In the genomic region with DNA sequence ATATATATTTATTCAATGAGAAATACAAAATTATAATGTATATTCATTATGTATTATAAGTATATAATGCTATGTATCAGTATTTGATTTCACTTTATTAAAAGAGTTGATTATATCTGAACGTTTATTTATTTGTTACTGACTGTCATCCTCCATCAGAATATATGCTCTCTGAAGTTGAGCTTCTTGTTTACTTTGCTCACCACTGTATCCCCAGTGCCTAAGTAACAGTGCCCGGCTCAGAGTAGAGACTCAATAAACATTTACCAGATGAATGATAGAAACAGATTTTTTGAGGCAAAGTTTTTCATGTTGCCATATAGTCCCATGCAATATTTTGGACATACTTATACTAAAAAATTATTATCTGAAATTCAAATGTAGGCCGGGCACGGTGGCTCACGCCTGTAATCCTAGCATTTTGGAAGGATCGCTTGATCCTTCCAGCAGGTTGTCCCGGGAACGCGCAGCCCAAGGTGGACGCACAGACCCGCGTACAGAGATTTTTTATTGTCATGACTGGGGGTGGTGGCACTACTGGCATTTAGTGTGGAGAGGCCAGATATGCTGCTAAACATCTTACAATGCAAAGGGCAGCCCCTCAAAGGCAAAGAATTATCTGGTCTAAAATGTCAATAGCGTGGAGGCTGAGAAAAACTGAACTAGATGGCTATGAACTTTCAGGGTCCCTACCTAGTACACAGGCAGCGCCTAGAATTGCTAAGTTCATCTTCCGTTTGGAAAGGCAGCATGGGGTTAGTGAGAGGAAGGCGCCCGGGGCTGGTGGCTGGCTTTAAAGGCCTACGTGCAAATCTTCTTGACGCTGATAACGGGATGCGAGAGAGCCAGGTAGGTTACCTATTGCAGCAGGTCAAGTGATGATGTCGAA, we compare ENCODE assay signal across 8 cellular contexts. TPM values are rescaled to one million over a fixed set of nuclear protein-coding genes. Genes with fewer than 3 reads are reported as not detected.
DNase-seq lines count a peak whose midpoint lies in the region; ATAC-seq and TF ChIP-seq lines count a peak whose summit lies in the region.

No MANE protein-coding gene starts in this region.

- H3K4me1 ChIP-seq in OCI-LY1 (ENCODE audit: insufficient read depth, low read length, severe bottlenecking): peaks cover 29% of the 10 kb centered on the region

- no peaks in the 10 kb centered on the region for H3K27me3 Mint-ChIP-seq in HFFc6 (ENCODE audit: insufficient read depth)

- H3K36me3 ChIP-seq in OCI-LY1 (ENCODE audit: insufficient read depth, low read length): no peaks in the 10 kb centered on the region

- TF ChIP-seq CTCF in HFFc6 (IDR thresholded peaks at IDR 0.05): no peak
- TF ChIP-seq CTCF in OCI-LY1 (IDR thresholded peaks at IDR 0.05; ENCODE audit: low read length): no peak
- no peak for TF ChIP-seq CTCF in epithelial cell of proximal tubule (conservative IDR thresholded peaks at IDR 0.05; ENCODE audit: low read depth, low read length)
- no peak for TF ChIP-seq CTCF in omental fat pad (IDR thresholded peaks at IDR 0.05)

- ATAC-seq in omental fat pad (ENCODE audit: low FRiP score): peak; percentile 17

- no peaks in the 10 kb centered on the region for H3F3A ChIP-seq in OCI-LY1 (ENCODE audit: insufficient read depth, low read length)

- peaks cover 38% of the 10 kb centered on the region for H3K79me2 ChIP-seq in OCI-LY1 (ENCODE audit: insufficient read depth, low read length)

- peak overlapping the region; percentile 24 for H3K27ac ChIP-seq in OCI-LY1 (ENCODE audit: low read depth, low read length, poor library complexity, severe bottlenecking)

- peak overlapping the region; percentile 67 for H3K27ac Mint-ChIP-seq in HFFc6

- H3K36me3 Mint-ChIP-seq in HFFc6 (ENCODE audit: low read depth): peaks cover 28% of the 10 kb centered on the region

- no peaks in the 10 kb centered on the region for H3K27me3 ChIP-seq in OCI-LY1 (ENCODE audit: insufficient read depth, low read length)

- H3K9ac ChIP-seq in OCI-LY1 (ENCODE audit: low read length): peak overlapping the region; percentile 71

- peak overlapping the region; percentile 95 for H3K4me3 Mint-ChIP-seq in HFFc6

- H3K4me3 ChIP-seq in OCI-LY1 (ENCODE audit: low read depth, low read length, poor library complexity, severe bottlenecking) (peak overlapping the region; percentile 90), epithelial cell of proximal tubule (ENCODE audit: low read depth, low read length) (peak overlapping the region; percentile 96)

- no peaks in the 10 kb centered on the region for H3K9me3 ChIP-seq in OCI-LY1 (ENCODE audit: low read length)

- no peaks in the 10 kb centered on the region for H3K9me3 Mint-ChIP-seq in HFFc6

- peaks cover 40% of the 10 kb centered on the region for H3K4me1 Mint-ChIP-seq in HFFc6 (ENCODE audit: low read depth)

- no peaks in the 10 kb centered on the region for H4K20me1 ChIP-seq in OCI-LY1 (ENCODE audit: insufficient read depth, low read length)

- peak overlapping the region; percentile 97 for H2AFZ ChIP-seq in OCI-LY1 (ENCODE audit: low read length)

- no peaks in the 10 kb centered on the region for H3K9me2 ChIP-seq in OCI-LY1 (ENCODE audit: low read depth, low read length)

- H3K4me2 ChIP-seq in OCI-LY1 (ENCODE audit: low read length): peak overlapping the region; percentile 92

- peak; percentile 42 for DNase-seq in DMS79 treated with DMSO at 0.1 percent for 48 hours (lab: John Stamatoyannopoulos, UW)
- DNase-seq in DMS79 (lab: John Stamatoyannopoulos, UW): no peak
- no peak for DNase-seq in HFFc6
- DNase-seq in epithelial cell of proximal tubule (ENCODE audit: low read depth): peak; percentile 39
- DNase-seq in omental fat pad (ENCODE audit: low spot score): no peak
- no peak for DNase-seq in COR-L47 (lab: John Stamatoyannopoulos, UW)
- no peak for DNase-seq in KG1 (lab: John Stamatoyannopoulos, UW)

RNA-seq across cellular contexts. Expression of gene DNAJC25, which starts 0.7 kb away (rescaled TPM):
- 10 to 100 TPM in 4 of 6 experiments, 1 to 10 TPM in 2; 9.6 to 11.5 (median 10.3) TPM for total RNA-seq in HFFc6 (2021; fragmentation: NEBNext Ultra II Directional; extraction: Animal tissue kit (Norgen Biotek cat#: 25700))
- 7.1 and 7.6 TPM in 2 replicates for total RNA-seq in epithelial cell of proximal tubule
- 10 to 100 TPM; 10.4 to 15.1 (median 14.0) TPM for total RNA-seq in omental fat pad

RNA-seq across cellular contexts. Expression of gene GNG10, which starts 31.0 kb away (rescaled TPM):
- 10 to 100 TPM; 60.5 to 72.7 (median 66.0) TPM for total RNA-seq in HFFc6 (2021; fragmentation: NEBNext Ultra II Directional; extraction: Animal tissue kit (Norgen Biotek cat#: 25700))
- total RNA-seq in epithelial cell of proximal tubule: 74.3 and 87.8 TPM in 2 replicates
- 100 to 1,000 TPM in 3 of 4 donors, 10 to 100 TPM in 1; 98.4 to 120 (median 104) TPM for total RNA-seq in omental fat pad

RNA-seq across cellular contexts. Expression of gene PTGR1, which starts 31.0 kb away (rescaled TPM):
- total RNA-seq in HFFc6 (2021; fragmentation: NEBNext Ultra II Directional; extraction: Animal tissue kit (Norgen Biotek cat#: 25700)): 10 to 100 TPM; 50.3 to 86.6 (median 82.4) TPM
- total RNA-seq in epithelial cell of proximal tubule (82.3 and 124 TPM in 2 replicates), omental fat pad (10 to 100 TPM; 28.0 to 63.8 (median 46.4) TPM)

Comparison
In these comparisons a context has a peak if more than half of its experiments do, and no peak if none do; other contexts are left out.
1. DNase-seq: peak in DMS79 treated with DMSO at 0.1 percent for 48 hours (single experiment) and epithelial cell of proximal tubule (single experiment); none in DMS79 (single experiment), HFFc6 (single experiment), omental fat pad (single experiment), COR-L47 (single experiment) and KG1 (single experiment).